ENCODE assay signal across 8 cellular contexts in the genomic region with DNA sequence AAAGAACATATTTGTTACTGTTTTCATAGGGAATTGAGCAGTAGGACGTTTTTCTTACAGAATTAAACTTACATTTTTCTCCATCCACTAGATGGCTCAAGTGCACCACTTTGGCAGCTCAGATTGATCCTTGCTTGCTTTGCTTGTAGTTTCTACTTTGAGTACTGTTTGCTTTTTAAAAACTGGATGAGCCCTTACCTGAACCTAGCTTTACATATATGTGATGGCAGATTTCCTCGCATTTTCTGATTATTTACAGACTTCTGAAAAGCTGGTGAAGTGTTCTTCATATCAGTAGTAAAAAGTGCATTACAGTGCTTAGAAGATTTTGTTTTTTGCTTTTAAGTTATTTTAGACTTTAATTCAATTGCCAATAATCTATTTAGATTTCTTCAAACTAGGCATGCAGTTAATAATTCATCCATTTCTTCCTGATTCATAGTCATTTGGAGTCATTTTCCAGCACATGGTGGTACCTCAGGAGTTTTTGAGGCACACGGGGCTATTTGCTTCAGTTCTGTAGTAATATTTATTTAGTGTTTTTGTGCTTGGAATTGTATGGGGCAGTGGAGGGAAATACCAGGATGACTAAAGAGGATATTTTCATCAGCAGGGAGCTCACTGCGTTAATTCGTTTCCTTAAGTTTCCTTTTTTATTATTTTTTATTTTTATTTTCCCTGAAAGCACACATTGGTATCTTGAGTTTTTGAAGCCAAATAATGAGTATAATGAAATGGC. TPM values are rescaled to one million over a fixed set of nuclear protein-coding genes. Genes with fewer than 3 reads are reported as not detected.
DNase-seq lines count a peak whose midpoint lies in the region; ATAC-seq, FAIRE-seq and TF ChIP-seq lines count a peak whose summit lies in the region.

No MANE protein-coding gene starts in this region.

- DNase-seq in DMS79 treated with DMSO at 0.1 percent for 48 hours (lab: John Stamatoyannopoulos, UW) (peak; percentile 39), NOMO-1 treated with dmso at 0.1 percent for 144 hours (lab: John Stamatoyannopoulos, UW; ENCODE audit: unreplicated experiment) (peak; percentile 23), GM12878 (ENCODE audit: low read depth, low spot score) (peak; percentile 51), smooth muscle cell of the brain vasculature (ENCODE audit: low read depth, low spot score) (peak; percentile 55)

- intact Hi-C loops in GM12878 (cut with micrococcal nuclease; ENCODE audit: unreplicated experiment) = loop anchor here (1.0 to 5.0 kb wide), 4 partner anchors 143 to 293 kb away; a partner anchor contains a TSS

- peak; percentile 54 for ATAC-seq in HG03354 (IDR thresholded peaks at IDR 0.05; ENCODE audit: poor library complexity, severe bottlenecking, unreplicated experiment)
- ATAC-seq in GM12878 = peak; percentile 91
- ATAC-seq in HG02870 (IDR thresholded peaks at IDR 0.05; ENCODE audit: unreplicated experiment) = no peak
- ATAC-seq in GM18520 (IDR thresholded peaks at IDR 0.05; ENCODE audit: unreplicated experiment) = no peak

- H3K9me3 ChIP-seq in GM12878 (replicated peaks; ENCODE audit: control insufficient read depth, insufficient read depth, low read length) (no peaks in the 10 kb centered on the region), iPS-18a (ENCODE audit: control insufficient read depth, low read depth, low read length) (no peaks in the 10 kb centered on the region)

- no peaks in the 10 kb centered on the region for H3K36me3 ChIP-seq in GM12878 (ENCODE audit: control insufficient read depth in 2 of 2, insufficient read depth in 2 of 2, low read length in 1 of 2)
- no peaks in the 10 kb centered on the region for H3K36me3 ChIP-seq in iPS-18a (ENCODE audit: control insufficient read depth, low read depth, low read length)

- peak; percentile 93 for TF ChIP-seq RAD21 in GM12878 (IDR thresholded peaks at IDR 0.05; ENCODE audit: insufficient read depth, low read depth, low read length)

- H2AFZ ChIP-seq in GM12878 (ENCODE audit: control insufficient read depth, low read depth, low read length) = no peak overlapping the region

- WGBS in GM12878 (ENCODE audit: insufficient coverage, insufficient replicate concordance, low lambda C conversion rate, missing lambda C conversion rate) = 59% methylated on average over 5 of the region's 5 CpGs

- no peak for TF ChIP-seq POLR2A in GM12878 (IDR thresholded peaks at IDR 0.05; ENCODE audit: low read depth, low read length)

- CTCF ChIA-PET in GM12878 (lab: Yijun Ruan, JAX) = interaction anchor here (0.6 to 7.5 kb wide), 40 partner anchors 8 to 338 kb away, joined by 3 to 89 read pairs (median 4); no protein-coding TSS in a partner anchor

- no peak for TF ChIP-seq EP300 in GM12878 (IDR thresholded peaks at IDR 0.05; ENCODE audit: borderline replicate concordance in 1 of 2, control insufficient read depth in 1 of 2, low read depth in 2 of 2, low read length in 2 of 2)

- no peaks in the 10 kb centered on the region for H4K20me1 ChIP-seq in GM12878 (ENCODE audit: control insufficient read depth, insufficient read depth)

- in situ Hi-C loops in GM12878 (cut with MboI) = loop anchor here (5.0 kb wide), 3 partner anchors 139 to 294 kb away; no protein-coding TSS in a partner anchor

- no TSS peak for BruUV-seq in GM12878 (replicated peaks; lab: Mats Ljungman, UMichigan)

- peak; percentile 55 to 83 (median 74) for TF ChIP-seq CTCF in GM12878 (IDR thresholded peaks at IDR 0.05 in 2 of 3, conservative IDR thresholded peaks at IDR 0.05 in 1 of 3; ENCODE audit: control insufficient read depth in 2 of 3, extremely low read depth in 1 of 3, insufficient read depth in 1 of 3, low read depth in 3 of 3, low read length in 3 of 3)

- no peak overlapping the region for H3K9ac ChIP-seq in GM12878 (ENCODE audit: control insufficient read depth, insufficient read depth, low read length)
- H3K9ac ChIP-seq in iPS-18a (ENCODE audit: low read length) = peak overlapping the region; percentile 18

- SMC1A ChIA-PET in GM12878 (lab: Charles Lee; ENCODE audit: uncharacterized antibody, unreplicated experiment) = interaction anchor here (0.7 to 6.5 kb wide), 29 partner anchors 9 to 293 kb away, joined by 3 to 50 read pairs (median 4); no protein-coding TSS in a partner anchor

- H3K27me3 ChIP-seq in GM12878 (replicated peaks in 1 of 2; ENCODE audit: control insufficient read depth in 2 of 2, insufficient read depth in 2 of 2, low read length in 1 of 2) (no peaks in the 10 kb centered on the region), iPS-18a (ENCODE audit: control insufficient read depth, insufficient read depth, low read length) (no peaks in the 10 kb centered on the region)

- RAD21 ChIA-PET in GM12878 (lab: Charles Lee; ENCODE audit: unreplicated experiment) = interaction anchor here (0.9 to 4.5 kb wide), 12 partner anchors 19 to 294 kb away, joined by 3 to 32 read pairs (median 6); no protein-coding TSS in a partner anchor

- H3K4me1 ChIP-seq in GM12878 (ENCODE audit: control insufficient read depth, insufficient read depth, low read length) (no peaks in the 10 kb centered on the region), iPS-18a (ENCODE audit: control insufficient read depth, low read depth, low read length) (peaks cover 13% of the 10 kb centered on the region)

- peak; percentile 75 for FAIRE-seq in GM12878 (lab: Jason Lieb, UNC)

- H3K4me2 ChIP-seq in GM12878 (ENCODE audit: control insufficient read depth, insufficient read depth) = no peak overlapping the region

- no peaks in the 10 kb centered on the region; the same call in 1 of the 2 replicates for H3K79me2 ChIP-seq in GM12878 (ENCODE audit: control insufficient read depth, insufficient read depth, low read length)

- H3K4me3 ChIP-seq in GM12878 (no peak overlapping the region), iPS-18a (ENCODE audit: low read length) (no peak overlapping the region)

- H3K27ac ChIP-seq in GM12878 (ENCODE audit: control insufficient read depth, insufficient read depth) (no peak overlapping the region), iPS-18a (ENCODE audit: low read length) (no peak overlapping the region)

- POLR2A ChIA-PET in GM12878 (lab: Charles Lee) = no interaction called here

TF ChIP-seq in GM12878, 131 proteins besides CTCF, POLR2A, EP300 and RAD21:
- TF ChIP-seq, protein P1, sequence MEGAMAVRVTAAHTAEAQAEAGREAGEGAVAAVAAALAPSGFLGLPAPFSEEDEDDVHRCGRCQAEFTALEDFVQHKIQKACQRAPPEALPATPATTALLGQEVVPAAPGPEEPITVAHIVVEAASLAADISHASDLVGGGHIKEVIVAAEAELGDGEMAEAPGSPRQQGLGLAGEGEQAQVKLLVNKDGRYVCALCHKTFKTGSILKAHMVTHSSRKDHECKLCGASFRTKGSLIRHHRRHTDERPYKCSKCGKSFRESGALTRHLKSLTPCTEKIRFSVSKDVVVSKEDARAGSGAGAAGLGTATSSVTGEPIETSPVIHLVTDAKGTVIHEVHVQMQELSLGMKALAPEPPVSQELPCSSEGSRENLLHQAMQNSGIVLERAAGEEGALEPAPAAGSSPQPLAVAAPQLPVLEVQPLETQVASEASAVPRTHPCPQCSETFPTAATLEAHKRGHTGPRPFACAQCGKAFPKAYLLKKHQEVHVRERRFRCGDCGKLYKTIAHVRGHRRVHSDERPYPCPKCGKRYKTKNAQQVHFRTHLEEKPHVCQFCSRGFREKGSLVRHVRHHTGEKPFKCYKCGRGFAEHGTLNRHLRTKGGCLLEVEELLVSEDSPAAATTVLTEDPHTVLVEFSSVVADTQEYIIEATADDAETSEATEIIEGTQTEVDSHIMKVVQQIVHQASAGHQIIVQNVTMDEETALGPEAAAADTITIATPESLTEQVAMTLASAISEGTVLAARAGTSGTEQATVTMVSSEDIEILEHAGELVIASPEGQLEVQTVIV (IDR thresholded peaks at IDR 0.05; ENCODE audit: borderline replicate concordance, partially characterized antibody) = no peak
- TF ChIP-seq SREBF2 (IDR thresholded peaks at IDR 0.05; ENCODE audit: low read length) (0 out of 2 replicates have a peak, but pooled peaks have one; percentile 8), SMC3 (IDR thresholded peaks at IDR 0.05; ENCODE audit: borderline replicate concordance, low read length) (peak; percentile 85), FOXM1 (IDR thresholded peaks at IDR 0.05; ENCODE audit: low read depth, low read length) (peak; percentile 41; the same call in 1 of the 2 replicates)
TF ChIP-seq in GM12878: peak in this region for 3.

RNA-seq across cellular contexts. Expression of a gene that starts 57.3 kb away (rescaled TPM):
- 283 and 289 TPM in 2 replicates for total RNA-seq in GM12878 (2013; cell fraction: nucleolus; rRNA removed)
- total RNA-seq in GM12878 (2014; rRNA removed) (38.4 and 45.6 TPM in 2 replicates), GM12878 (2014; rRNA removed; fragmentation: Illumina TruSeq; extraction: Trizol) (45.1 and 46.3 TPM in 2 replicates), GM12878 (2021) (44.5 and 49.4 TPM in 2 replicates)
- 5.9 TPM for polyA plus RNA-seq in GM12878 (2011; ENCODE audit: low read depth)
- polyA plus RNA-seq in GM12878 (2011; rRNA removed) (102 and 143 TPM in 2 replicates), GM12878 (2014; fragmentation: Illumina TruSeq; extraction: Trizol) (61.4 and 74.0 TPM in 2 replicates), GM12878 (2014; fragmentation: Nextera tagmentation; extraction: Ambion mirVana) (1 to 10 TPM; 3.9 to 4.3 TPM), GM12878 (2014; rRNA removed) (32.7 and 39.8 TPM in 2 replicates), GM12878 (2016; fragmentation: Nextera tagmentation; extraction: Ambion mirVana) (10 to 100 TPM; 38.2 to 40.3 TPM)
- polyA plus RNA-seq in GM12878 (2011; cell fraction: cytosol; rRNA removed) = 41.0 and 52.2 TPM in 2 replicates
- 58.2 and 63.3 TPM in 2 replicates for polyA plus RNA-seq in GM12878 (2011; cell fraction: nucleus; rRNA removed)
- 20.4 and 27.9 TPM in 2 replicates for polyA plus RNA-seq in GM12878 (2012)
- polyA minus RNA-seq in GM12878 (2011; rRNA and poly(A)+ RNA removed) = 47.9 and 72.2 TPM in 2 replicates
- 23.1 and 25.4 TPM in 2 replicates for polyA minus RNA-seq in GM12878 (2011; cell fraction: cytosol; rRNA and poly(A)+ RNA removed)
- polyA minus RNA-seq in GM12878 (2011; cell fraction: nucleus; rRNA and poly(A)+ RNA removed) = 51.7 and 64.1 TPM in 2 replicates

Comparison
In these comparisons a context has a peak if more than half of its experiments do, and no peak if none do; other contexts are left out.
1. ATAC-seq: peak in HG03354 (single experiment) and GM12878 (single experiment); none in HG02870 (single experiment) and GM18520 (single experiment).
2. Peak in every context shown above with its lines, with median percentiles within 50 percentile points of each other: DNase-seq.